Comparison of ENCODE assay signal across 20 cellular contexts in genomic region chr1:221902961-221903360, GRCh38.
A peak's percentile ranks its signal among the peaks of the same experiment; 100 is the strongest.
DNase-seq lines count a peak whose midpoint lies in the region; ATAC-seq and TF ChIP-seq lines count a peak whose summit lies in the region.
"Had no signal": no experiment of that assay in that cellular context is flagged by ENCODE, and none has a peak within 500 bp of the region (broad histone marks: within the 10 kb centered on the region; RNA-seq: fewer than 3 reads in every experiment).

No MANE protein-coding gene starts in this region.

- no peak for TF ChIP-seq POLR2A in esophagus muscularis mucosa (IDR thresholded peaks at IDR 0.05; ENCODE audit: low read depth)

- WGBS in esophagus muscularis mucosa: 83% methylated on average over 4 of the region's 7 CpGs
- WGBS in neuronal stem cell (ENCODE audit: extremely low coverage in 2 of 2, insufficient read length in 2 of 2, insufficient replicate concordance in 1 of 2), 2 donors: no CpG with 5 or more reads among the region's 7 CpGs

- H3K14ac ChIP-seq in neuronal stem cell (ENCODE audit: low read length): peak overlapping the region; percentile 38

- no peak overlapping the region for H4K91ac ChIP-seq in neuronal stem cell (ENCODE audit: low read depth, low read length, poor library complexity)

- H3K36me3 ChIP-seq in DND-41 (ENCODE audit: insufficient read depth, low read length): no peaks in the 10 kb centered on the region
- no peaks in the 10 kb centered on the region for H3K36me3 ChIP-seq in esophagus muscularis mucosa
- H3K36me3 ChIP-seq in neuronal stem cell (replicated peaks in 1 of 2; ENCODE audit: control insufficient read depth in 2 of 2, insufficient read depth in 2 of 2, low read length in 2 of 2): no peaks in the 10 kb centered on the region
- H3K36me3 ChIP-seq: BLaER1 treated with 17β-estradiol and CSF1 and Interleukin-3, amounts not matched to agents 10 nM and 100 nM had no signal

- H3K9ac ChIP-seq in DND-41 (ENCODE audit: low read depth, low read length): no peak overlapping the region
- H3K9ac ChIP-seq in neuronal stem cell (ENCODE audit: low read depth, low read length, poor library complexity): no peak overlapping the region
- H3K9ac ChIP-seq: BLaER1 treated with 17β-estradiol and CSF1 and Interleukin-3, amounts not matched to agents 10 nM and 100 nM had no signal

- H2BK15ac ChIP-seq in neuronal stem cell (ENCODE audit: low read length): no peak overlapping the region

- H3K27me3 Mint-ChIP-seq in T-helper 2 cell treated with Interferon-gamma antibody and Interleukin-4, amounts not matched to agents 5 μg/mL and 100 μg/mL, for 36 hours (ENCODE audit: low read depth): no peaks in the 10 kb centered on the region
- H3K27me3 Mint-ChIP-seq: B cell; CD4-positive, alpha-beta T cell had no signal

- H4K20me1 ChIP-seq in DND-41 (ENCODE audit: insufficient read depth, low read length): no peaks in the 10 kb centered on the region
- H4K20me1 ChIP-seq: BLaER1 treated with 17β-estradiol and CSF1 and Interleukin-3, amounts not matched to agents 10 nM and 100 nM had no signal

- no peaks in the 10 kb centered on the region for H3K79me2 ChIP-seq in DND-41 (ENCODE audit: insufficient read depth, low read length)

- H3K9me3 ChIP-seq in DND-41 (ENCODE audit: insufficient read depth, low read length, severe bottlenecking) (peaks cover 2% of the 10 kb centered on the region), esophagus muscularis mucosa (no peaks in the 10 kb centered on the region), neuronal stem cell (replicated peaks in 1 of 2; ENCODE audit: control insufficient read depth in 2 of 2, insufficient read depth in 1 of 2, low read depth in 1 of 2, low read length in 2 of 2) (no peaks in the 10 kb centered on the region)
- H3K9me3 ChIP-seq: A549, Caco-2 had no signal

- no peaks in the 10 kb centered on the region for H3K4me1 Mint-ChIP-seq in T-helper 2 cell treated with Interferon-gamma antibody and Interleukin-4, amounts not matched to agents 5 μg/mL and 100 μg/mL, for 36 hours (ENCODE audit: low read depth)
- H3K4me1 Mint-ChIP-seq: B cell had no signal

- H3K27me3 ChIP-seq in DND-41 (ENCODE audit: insufficient read depth, low read length, poor library complexity) (no peaks in the 10 kb centered on the region), esophagus muscularis mucosa (no peaks in the 10 kb centered on the region), neuronal stem cell (ENCODE audit: control insufficient read depth in 3 of 3, insufficient read depth in 3 of 3, low read depth in 1 of 3, low read length in 3 of 3) (no peaks in the 10 kb centered on the region)
- H3K27me3 ChIP-seq: BLaER1 treated with 17β-estradiol and CSF1 and Interleukin-3, amounts not matched to agents 10 nM and 100 nM had no signal

- H3K36me3 Mint-ChIP-seq in T-helper 2 cell treated with Interferon-gamma antibody and Interleukin-4, amounts not matched to agents 5 μg/mL and 100 μg/mL, for 36 hours (ENCODE audit: low read depth): no peaks in the 10 kb centered on the region
- H3K36me3 Mint-ChIP-seq: CD8-positive, alpha-beta T cell had no signal

- ATAC-seq in DND-41 (ENCODE audit: insufficient read depth, low read depth): peak; percentile 33; the same call in 1 of the 3 replicates
- ATAC-seq: A549; CD8-positive, alpha-beta T cell; GM12878 had no signal

- H3K27ac ChIP-seq in DND-41 (ENCODE audit: low read length) (no peak overlapping the region), esophagus muscularis mucosa (replicated peaks in 1 of 4) (no peak overlapping the region), neuronal stem cell (replicated peaks; ENCODE audit: low read length) (no peak overlapping the region)
- H3K27ac ChIP-seq: 22Rv1; A549; BLaER1 treated with 17β-estradiol and CSF1 and Interleukin-3, amounts not matched to agents 10 nM and 100 nM; C4-2B had no signal

- H2AFZ ChIP-seq in DND-41 (ENCODE audit: low read depth, low read length) (no peak overlapping the region), neuronal stem cell (ENCODE audit: low read length) (no peak overlapping the region)

- H3K18ac ChIP-seq in neuronal stem cell (ENCODE audit: low read length): no peak overlapping the region

- H3K27ac Mint-ChIP-seq in T-helper 2 cell treated with Interferon-gamma antibody and Interleukin-4, amounts not matched to agents 5 μg/mL and 100 μg/mL, for 36 hours: no peak overlapping the region
- H3K27ac Mint-ChIP-seq: B cell; CD4-positive, alpha-beta T cell; CD8-positive, alpha-beta T cell had no signal

- H4K8ac ChIP-seq in neuronal stem cell (ENCODE audit: low read depth, low read length): no peak overlapping the region

- no peak overlapping the region for H3K4ac ChIP-seq in neuronal stem cell (ENCODE audit: low read length)

- H2BK120ac ChIP-seq in neuronal stem cell (ENCODE audit: low read depth, low read length): no peak overlapping the region

- H3K79me1 ChIP-seq in neuronal stem cell (ENCODE audit: low read depth, low read length): no peaks in the 10 kb centered on the region

- DNase-seq in DND-41 (no peak), esophagus muscularis mucosa (ENCODE audit: extremely low spot score) (peak; percentile 89), neuronal stem cell (ENCODE audit: low spot score) (no peak), NCI-H526 (lab: John Stamatoyannopoulos, UW) (no peak), superior temporal gyrus (ENCODE audit: extremely low spot score) (no peak)
- no peak for DNase-seq in T-helper 2 cell treated with Interferon-gamma antibody and Interleukin-4, amounts not matched to agents 5 μg/mL and 100 μg/mL, for 36 hours (ENCODE audit: low spot score)
- DNase-seq: AML-193; Caco-2; Calu3; CD4-positive, alpha-beta T cell; CD8-positive, alpha-beta T cell; DMS79 treated with DMSO at 0.1 percent for 48 hours; EL; GDM1 had no signal

- H3K23ac ChIP-seq in neuronal stem cell (ENCODE audit: low read depth, low read length, poor library complexity): no peak overlapping the region

- no peak overlapping the region for H3K4me3 Mint-ChIP-seq in T-helper 2 cell treated with Interferon-gamma antibody and Interleukin-4, amounts not matched to agents 5 μg/mL and 100 μg/mL, for 36 hours
- H3K4me3 Mint-ChIP-seq: B cell; CD4-positive, alpha-beta T cell; CD8-positive, alpha-beta T cell had no signal

- H3K9me3 Mint-ChIP-seq in T-helper 2 cell treated with Interferon-gamma antibody and Interleukin-4, amounts not matched to agents 5 μg/mL and 100 μg/mL, for 36 hours: no peaks in the 10 kb centered on the region
- H3K9me3 Mint-ChIP-seq: CD4-positive, alpha-beta T cell; CD8-positive, alpha-beta T cell had no signal

- H3K4me2 ChIP-seq in DND-41 (ENCODE audit: insufficient read depth, low read length) (no peak overlapping the region), neuronal stem cell (ENCODE audit: insufficient read depth, low read length, poor library complexity, severe bottlenecking) (no peak overlapping the region)
- H3K4me2 ChIP-seq: A549 had no signal

- H3K4me3 ChIP-seq in DND-41 (ENCODE audit: low read depth in 1 of 2, low read length in 2 of 2): no peak overlapping the region
- no peak overlapping the region for H3K4me3 ChIP-seq in esophagus muscularis mucosa
- no peak overlapping the region for H3K4me3 ChIP-seq in neuronal stem cell (ENCODE audit: low read length in 2 of 2)
- H3K4me3 ChIP-seq: A549; BLaER1 treated with 17β-estradiol and CSF1 and Interleukin-3, amounts not matched to agents 10 nM and 100 nM; GM12878 had no signal

- H2AK5ac ChIP-seq in neuronal stem cell (ENCODE audit: low read depth, low read length): no peak overlapping the region

- H2BK12ac ChIP-seq in neuronal stem cell (ENCODE audit: low read length): no peak overlapping the region

- no peak overlapping the region for H2BK5ac ChIP-seq in neuronal stem cell (ENCODE audit: low read length)

- intact Hi-C loops in esophagus muscularis mucosa (cut with DNase I): no loop called here

- H3K4me1 ChIP-seq in DND-41 (ENCODE audit: insufficient read depth, low read length): no peaks in the 10 kb centered on the region
- H3K4me1 ChIP-seq in esophagus muscularis mucosa: peaks cover 0 to 8% (median 0%) of the 10 kb centered on the region in 4 donors
- H3K4me1 ChIP-seq in neuronal stem cell (ENCODE audit: control insufficient read depth in 2 of 2, insufficient read depth in 1 of 2, low read depth in 1 of 2, low read length in 2 of 2): peaks cover 0 to 3% of the 10 kb centered on the region in 2 donors
- H3K4me1 ChIP-seq: A549, Caco-2 had no signal

- no peak for TF ChIP-seq EP300 in esophagus muscularis mucosa (IDR thresholded peaks at IDR 0.05)

- TF ChIP-seq CTCF in DND-41 (IDR thresholded peaks at IDR 0.05; ENCODE audit: borderline replicate concordance, extremely low read depth, low read length, poor library complexity, severe bottlenecking) (no peak), esophagus muscularis mucosa (IDR thresholded peaks at IDR 0.05) (no peak)
